In the genomic region with DNA sequence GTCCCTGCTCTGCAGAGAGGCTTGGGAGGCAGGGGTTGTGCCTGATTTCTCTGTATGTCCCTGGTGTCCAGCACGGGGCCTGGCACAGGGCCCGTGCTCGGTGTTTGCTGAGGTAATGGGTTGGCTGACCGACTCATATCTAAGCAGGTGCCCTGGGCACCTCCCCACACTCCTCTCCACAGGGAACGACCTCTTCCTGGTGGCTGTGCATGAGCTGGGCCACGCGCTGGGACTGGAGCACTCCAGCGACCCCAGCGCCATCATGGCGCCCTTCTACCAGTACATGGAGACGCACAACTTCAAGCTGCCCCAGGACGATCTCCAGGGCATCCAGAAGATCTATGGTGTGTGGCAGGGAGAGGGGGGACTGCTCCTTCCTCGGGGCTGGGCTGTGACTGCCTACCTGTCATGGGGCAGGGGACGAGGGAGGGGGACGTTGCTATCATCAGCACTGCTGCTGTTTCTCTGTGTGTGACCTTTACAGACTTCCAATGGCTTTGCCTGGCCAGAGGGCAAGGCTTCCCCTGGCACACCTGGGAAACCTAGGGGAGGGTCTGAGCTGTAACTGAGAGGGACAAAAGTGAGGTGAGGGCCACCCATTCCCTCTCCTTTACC, we compare ENCODE assay signal across 1 cellular context.
TF ChIP-seq lines count a peak whose summit lies in the region.

No MANE protein-coding gene starts in this region.

TF ChIP-seq in A549, 52 proteins besides CTCF, POLR2A, EP300 and RAD21 (continued from another document):
- TF ChIP-seq REST (IDR thresholded peaks at IDR 0.05) (no peak), E2F6 (IDR thresholded peaks at IDR 0.05; ENCODE audit: borderline replicate concordance, low read depth) (peak; percentile 37; the same call in 1 of the 2 replicates), HEYL (CRISPR knock-in tag; IDR thresholded peaks at IDR 0.05) (no peak), NPAS2 (CRISPR knock-in tag; IDR thresholded peaks at IDR 0.05; ENCODE audit: borderline replicate concordance) (peak; percentile 24; the same call in 1 of the 2 replicates), USF2 (IDR thresholded peaks at IDR 0.05) (no peak)
- TF ChIP-seq, protein P1, sequence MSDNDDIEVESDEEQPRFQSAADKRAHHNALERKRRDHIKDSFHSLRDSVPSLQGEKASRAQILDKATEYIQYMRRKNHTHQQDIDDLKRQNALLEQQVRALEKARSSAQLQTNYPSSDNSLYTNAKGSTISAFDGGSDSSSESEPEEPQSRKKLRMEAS (IDR thresholded peaks at IDR 0.05) = peak; percentile 89
